ENCODE assay signal across 8 cellular contexts in the genomic region with DNA sequence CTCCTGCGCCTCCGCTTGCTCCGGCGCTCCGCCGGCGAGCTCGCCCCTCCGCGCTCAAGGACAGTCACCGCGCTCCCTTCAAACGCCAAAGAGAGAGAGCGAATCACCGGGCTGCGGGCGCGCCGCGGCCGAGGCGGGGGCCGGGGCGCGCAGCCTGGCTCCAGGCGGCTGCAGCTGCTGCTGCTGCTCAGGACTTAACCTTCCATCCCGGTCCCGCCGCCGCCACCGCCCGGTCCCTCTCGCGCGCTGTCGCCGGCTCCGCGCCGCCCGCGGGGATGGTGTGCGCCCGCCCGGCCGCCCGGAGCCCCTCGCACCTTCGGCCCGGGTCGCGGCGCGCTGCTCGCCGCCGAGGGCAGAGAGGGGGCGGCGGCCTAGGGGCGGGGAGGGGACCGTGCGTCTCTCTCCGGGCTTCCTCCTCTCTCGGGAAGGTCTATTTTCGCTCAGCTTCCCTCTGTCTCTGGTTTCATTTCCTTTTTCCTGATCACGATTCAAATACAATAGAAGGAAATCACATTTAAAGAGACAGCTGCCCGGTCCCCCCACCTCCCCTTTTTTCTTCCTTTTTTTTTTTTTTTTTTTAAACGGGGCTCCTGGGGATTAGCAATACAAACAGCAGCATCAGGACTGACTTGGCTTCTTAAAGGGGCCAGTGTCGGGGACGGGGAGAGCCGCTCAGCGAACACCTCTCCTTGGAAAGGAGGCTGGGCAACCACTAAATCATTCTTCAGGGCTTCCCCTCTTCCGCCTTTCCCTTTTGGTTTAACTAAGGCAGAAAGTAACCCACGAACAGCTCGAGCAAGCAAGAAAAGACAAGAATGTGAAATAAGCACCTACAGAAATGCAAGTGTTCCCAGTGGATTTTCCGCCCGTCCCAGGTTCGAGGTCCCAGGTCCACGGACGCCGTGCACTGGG. TPM values are rescaled to one million over a fixed set of nuclear protein-coding genes. Genes with fewer than 3 reads are reported as not detected.
DNase-seq lines count a peak whose midpoint lies in the region; ATAC-seq and TF ChIP-seq lines count a peak whose summit lies in the region.

No MANE protein-coding gene starts in this region.

- H3K9me3 ChIP-seq in HCT116 (ENCODE audit: control insufficient read depth in 1 of 2, insufficient read depth in 1 of 2, low read depth in 1 of 2, low read length in 2 of 2) (no peaks in the 10 kb centered on the region), left ventricle myocardium inferior (replicated peaks) (no peaks in the 10 kb centered on the region), trophoblast cell (ENCODE audit: insufficient read depth, low read depth, low read length) (no peaks in the 10 kb centered on the region)

- H3K9ac ChIP-seq in HCT116 (ENCODE audit: low read length) (peak overlapping the region; percentile 17; the same call in 1 of the 2 replicates), trophoblast cell (ENCODE audit: low read length) (no peak overlapping the region)

- H3K4ac ChIP-seq in trophoblast cell (ENCODE audit: low read depth, low read length): no peak overlapping the region

- no peaks in the 10 kb centered on the region for H3K79me2 ChIP-seq in HCT116 (ENCODE audit: insufficient read depth, low read length)
- H3K79me2 ChIP-seq in trophoblast cell (ENCODE audit: control insufficient read depth, insufficient read depth, low read length, poor library complexity): no peaks in the 10 kb centered on the region

- POLR2A ChIA-PET in HCT116 (lab: Charles Lee): interaction anchor here (0.6 kb wide), 1 partner anchor 102 kb away, joined by 3 read pairs; no protein-coding TSS in a partner anchor

- H2BK5ac ChIP-seq in trophoblast cell (ENCODE audit: low read depth, low read length, poor library complexity): no peak overlapping the region

- H3K27me3 ChIP-seq in HCT116 (ENCODE audit: insufficient read depth, low read length) (0 out of 2 replicates have a peak, but pooled peaks cover 11% of the 10 kb centered on the region), left ventricle myocardium inferior (ENCODE audit: low read depth) (peaks cover 44% of the 10 kb centered on the region), trophoblast cell (ENCODE audit: insufficient read depth, low read length) (peaks cover 46% of the 10 kb centered on the region)

- H3K4me2 ChIP-seq in HCT116 (ENCODE audit: low read length) (peak overlapping the region; percentile 84), trophoblast cell (ENCODE audit: low read length) (peak overlapping the region; percentile 98)

- BruUV-seq in HCT116 (replicated peaks; lab: Mats Ljungman, UMichigan): no TSS peak

- H3K4me1 ChIP-seq in HCT116 (ENCODE audit: control insufficient read depth in 1 of 2, insufficient read depth in 2 of 2, low read length in 2 of 2): peaks cover 2 to 4% of the 10 kb centered on the region in 2 experiments; a peak in 2 of 4 replicates
- peaks cover 47% of the 10 kb centered on the region for H3K4me1 ChIP-seq in left ventricle myocardium inferior
- peaks cover 6% of the 10 kb centered on the region in 2 experiments for H3K4me1 ChIP-seq in trophoblast cell (ENCODE audit: control insufficient read depth in 1 of 2, insufficient read depth in 2 of 2, low read length in 2 of 2)

- no peak overlapping the region for H3K14ac ChIP-seq in trophoblast cell (ENCODE audit: low read length)

- no peak overlapping the region for H2BK12ac ChIP-seq in trophoblast cell (ENCODE audit: low read length)

- no peak overlapping the region for H4K91ac ChIP-seq in trophoblast cell (ENCODE audit: low read depth, low read length)

- no peak overlapping the region for H3K27ac Mint-ChIP-seq in activated naive CD8-positive, alpha-beta T cell treated with anti-CD3 and anti-CD28 coated beads for 36 hours

- no peak overlapping the region for H4K12ac ChIP-seq in trophoblast cell (ENCODE audit: low read depth, low read length)

- no peak overlapping the region for H4K8ac ChIP-seq in trophoblast cell (ENCODE audit: low read depth, low read length)

- no peak for TF ChIP-seq RAD21 in HCT116 (IDR thresholded peaks at IDR 0.05; ENCODE audit: low read depth)

- H3K27ac ChIP-seq in HCT116 (ENCODE audit: low read depth, low read length) (no peak overlapping the region; the same call in 1 of the 2 replicates), left ventricle myocardium inferior (replicated peaks) (peak overlapping the region; percentile 91), trophoblast cell (ENCODE audit: low read depth, low read length) (no peak overlapping the region)

- TF ChIP-seq POLR2A in HCT116 (IDR thresholded peaks at IDR 0.05; ENCODE audit: borderline replicate concordance, extremely low read depth, insufficient read depth, insufficient read length): no peak

- H3K36me3 ChIP-seq in HCT116 (ENCODE audit: control insufficient read depth in 1 of 2, insufficient read depth in 2 of 2, low read length in 2 of 2): no peaks in the 10 kb centered on the region
- no peaks in the 10 kb centered on the region for H3K36me3 ChIP-seq in left ventricle myocardium inferior
- no peaks in the 10 kb centered on the region for H3K36me3 ChIP-seq in trophoblast cell (ENCODE audit: control insufficient read depth in 1 of 2, insufficient read depth in 2 of 2, low read length in 2 of 2)

- CTCF ChIA-PET in HCT116 (lab: Charles Lee): interaction anchor here (1.1 kb wide), 1 partner anchor 119 kb away, joined by 4 read pairs; no protein-coding TSS in a partner anchor

- no peak overlapping the region for H2AK5ac ChIP-seq in trophoblast cell (ENCODE audit: low read length)

- no peak overlapping the region for H3K23ac ChIP-seq in trophoblast cell (ENCODE audit: low read length)

- no peak overlapping the region for H3K18ac ChIP-seq in trophoblast cell (ENCODE audit: low read length)

- no peaks in the 10 kb centered on the region for H4K20me1 ChIP-seq in HCT116 (ENCODE audit: insufficient read depth)

- no peaks in the 10 kb centered on the region for H3K9me2 ChIP-seq in HCT116 (ENCODE audit: insufficient read depth)

- DNase-seq in GF-D8 (lab: John Stamatoyannopoulos, UW) (peak; percentile 55), HCT116 (ENCODE audit: low read depth, low spot score) (no peak), NCI-H345 treated with DMSO at 0.1 percent for 48 hours (lab: John Stamatoyannopoulos, UW; ENCODE audit: unreplicated experiment) (peak; percentile 33), left ventricle myocardium inferior (peak; percentile 47), trophoblast cell (peak; percentile 51 to 78), NCI-H1048 (lab: John Stamatoyannopoulos, UW) (no peak), H4 (ENCODE audit: low spot score) (no peak)
- DNase-seq in activated naive CD8-positive, alpha-beta T cell treated with anti-CD3 and anti-CD28 coated beads for 36 hours: peak; percentile 34

- H2AFZ ChIP-seq in HCT116 (ENCODE audit: low read depth, low read length, poor library complexity, severe bottlenecking) (no peak overlapping the region), trophoblast cell (ENCODE audit: insufficient read depth, low read length, poor library complexity) (no peak overlapping the region)

- H3K4me3 Mint-ChIP-seq in activated naive CD8-positive, alpha-beta T cell treated with anti-CD3 and anti-CD28 coated beads for 36 hours: peak overlapping the region; percentile 82

- ATAC-seq in HCT116: peak; percentile 77

- WGBS in trophoblast cell (ENCODE audit: extremely low coverage, insufficient coverage, insufficient read length): no CpG with 5 or more reads among the region's 81 CpGs

- no peak overlapping the region for H2BK120ac ChIP-seq in trophoblast cell (ENCODE audit: insufficient read depth, low read length, poor library complexity)

- intact Hi-C loops in HCT116 (cut with micrococcal nuclease) (no loop called here), left ventricle myocardium inferior (cut with micrococcal nuclease) (loop anchor here (10.0 kb wide), 1 partner anchor 65 kb away; no protein-coding TSS in a partner anchor)

- H3K9me3 Mint-ChIP-seq in activated naive CD8-positive, alpha-beta T cell treated with anti-CD3 and anti-CD28 coated beads for 36 hours: no peaks in the 10 kb centered on the region

- H3K4me3 ChIP-seq in HCT116 (replicated peaks in 1 of 2; ENCODE audit: low read depth in 1 of 2, low read length in 2 of 2) (peak overlapping the region; percentile 50 to 61), left ventricle myocardium inferior (peak overlapping the region; percentile 78), trophoblast cell (ENCODE audit: low read depth, low read length) (peak overlapping the region; percentile 68)

- TF ChIP-seq CTCF in HCT116 (IDR thresholded peaks at IDR 0.05 in 2 of 3, conservative IDR thresholded peaks at IDR 0.05 in 1 of 3; ENCODE audit: borderline replicate concordance in 1 of 3, insufficient read depth in 1 of 3, low read depth in 2 of 3, low read length in 2 of 3): no peak
- no peak for TF ChIP-seq CTCF in left ventricle myocardium inferior (IDR thresholded peaks at IDR 0.05; ENCODE audit: borderline replicate concordance)

- H3K4me1 Mint-ChIP-seq in activated naive CD8-positive, alpha-beta T cell treated with anti-CD3 and anti-CD28 coated beads for 36 hours: peaks cover 12% of the 10 kb centered on the region

- H3K36me3 Mint-ChIP-seq in activated naive CD8-positive, alpha-beta T cell treated with anti-CD3 and anti-CD28 coated beads for 36 hours: no peaks in the 10 kb centered on the region

- RAD21 ChIA-PET in HCT116 (lab: Charles Lee; ENCODE audit: low non-redundant PET in 1 of 2, low total read pairs in 2 of 2, uncharacterized antibody in 2 of 2, unreplicated experiment in 2 of 2): no interaction called here

- H3K79me1 ChIP-seq in trophoblast cell (ENCODE audit: low read length): peaks cover 2% of the 10 kb centered on the region

- H3K27me3 Mint-ChIP-seq in activated naive CD8-positive, alpha-beta T cell treated with anti-CD3 and anti-CD28 coated beads for 36 hours: peaks cover 85% of the 10 kb centered on the region

RNA-seq across cellular contexts. Expression of a gene that starts 22.1 kb away (rescaled TPM):
- total RNA-seq in HCT116 (2021; ENCODE audit: unreplicated experiment) (2.8 TPM), left ventricle myocardium inferior (8.4 TPM)
- polyA plus RNA-seq in HCT116 (2012): 2.8 and 4.0 TPM in 2 replicates
- total RNA-seq in activated naive CD8-positive, alpha-beta T cell treated with anti-CD3 and anti-CD28 coated beads for 36 hours: under 1 TPM; 0.14 to 0.21 TPM
- polyA plus RNA-seq in trophoblast cell (2013): 19.6 and 19.9 TPM in 2 replicates
- 1.4 and 1.5 TPM in 2 replicates for total RNA-seq in H4 (2014; rRNA removed; shearing (Covaris generic))

Comparison
In these comparisons a context has a peak if more than half of its experiments do, and no peak if none do; other contexts are left out.
1. DNase-seq: peak in GF-D8 (single experiment), NCI-H345 treated with DMSO at 0.1 percent for 48 hours (single experiment), activated naive CD8-positive, alpha-beta T cell treated with anti-CD3 and anti-CD28 coated beads for 36 hours (single experiment), left ventricle myocardium inferior (single experiment) and trophoblast cell (2 of 2); none in HCT116 (single experiment), NCI-H1048 (single experiment) and H4 (single experiment).
2. Peak in every context shown above with its lines, with median percentiles within 50 percentile points of each other: H3K4me3 ChIP-seq.